8 cellular contexts compared by ENCODE assay signal in the genomic region with DNA sequence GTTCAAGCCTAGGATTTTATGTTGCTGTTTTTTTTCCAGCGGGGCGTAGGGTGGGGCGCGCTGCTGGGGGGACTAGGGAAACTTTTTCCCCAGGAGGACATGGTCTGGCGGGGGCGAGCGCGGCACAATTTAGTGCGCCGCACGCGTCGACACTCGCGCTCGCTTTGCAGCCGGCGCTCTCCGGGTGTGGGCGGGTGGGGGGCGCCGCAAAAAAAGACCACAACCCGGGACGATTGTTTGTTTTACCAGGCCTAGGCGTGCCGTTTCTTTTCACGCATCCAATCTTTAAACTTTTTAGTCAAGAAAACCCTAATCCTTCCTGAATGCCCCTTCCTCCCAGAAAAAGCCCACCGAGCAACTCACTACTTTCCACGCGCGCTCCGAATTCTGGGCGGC. TPM values are rescaled to one million over a fixed set of nuclear protein-coding genes. Genes with fewer than 3 reads are reported as not detected.
DNase-seq lines count a peak whose midpoint lies in the region; ATAC-seq, FAIRE-seq and TF ChIP-seq lines count a peak whose summit lies in the region.

No MANE protein-coding gene starts in this region.

- peak overlapping the region; percentile 97 for H3K4me2 ChIP-seq in GM12878 (ENCODE audit: control insufficient read depth, insufficient read depth)

- H3K27me3 ChIP-seq in ACC112 (ENCODE audit: insufficient read depth, low read length) (no peaks in the 10 kb centered on the region), GM12878 (replicated peaks in 1 of 2; ENCODE audit: control insufficient read depth in 2 of 2, insufficient read depth in 2 of 2, low read length in 1 of 2) (no peaks in the 10 kb centered on the region), right lobe of liver (no peaks in the 10 kb centered on the region), suprapubic skin (no peaks in the 10 kb centered on the region)

- intact Hi-C loops in GM12878 (cut with micrococcal nuclease; ENCODE audit: unreplicated experiment): loop anchor here (1.0 to 2.0 kb wide), 2 partner anchors 23 to 389 kb away; no protein-coding TSS in a partner anchor
- intact Hi-C loops in right lobe of liver (cut with DNase I): no loop called here

- H3K27me3 Mint-ChIP-seq in IgD-negative memory B cell: peaks cover 1% of the 10 kb centered on the region

- no peak for TF ChIP-seq RAD21 in GM12878 (IDR thresholded peaks at IDR 0.05; ENCODE audit: insufficient read depth, low read depth, low read length)

- TSS peak; percentile 82 for BruUV-seq in GM12878 (replicated peaks; lab: Mats Ljungman, UMichigan)

- peaks cover 22% of the 10 kb centered on the region for H4K20me1 ChIP-seq in GM12878 (ENCODE audit: control insufficient read depth, insufficient read depth)

- H3K9ac ChIP-seq in GM12878 (ENCODE audit: control insufficient read depth, insufficient read depth, low read length): peak overlapping the region; percentile 99

- H3K36me3 ChIP-seq in ACC112 (ENCODE audit: insufficient read depth, low read length): peaks cover 34% of the 10 kb centered on the region; the same call in 1 of the 2 replicates
- H3K36me3 ChIP-seq in GM12878 (ENCODE audit: control insufficient read depth in 2 of 2, insufficient read depth in 2 of 2, low read length in 1 of 2): peaks cover 11 to 13% of the 10 kb centered on the region in 2 experiments
- H3K36me3 ChIP-seq in right lobe of liver: peaks cover 0 to 36% (median 18%) of the 10 kb centered on the region in 4 donors
- H3K36me3 ChIP-seq in suprapubic skin: peaks cover 30% of the 10 kb centered on the region

- peaks cover 13% of the 10 kb centered on the region for H3K36me3 Mint-ChIP-seq in IgD-negative memory B cell

- peak overlapping the region; percentile 100 for H3K27ac Mint-ChIP-seq in IgD-negative memory B cell

- peaks cover 25 to 38% (median 34%) of the 10 kb centered on the region in 3 donors for H3K4me1 Mint-ChIP-seq in IgD-negative memory B cell

- H3K79me2 ChIP-seq in ACC112 (ENCODE audit: control insufficient read depth, insufficient read depth, low read length, unreplicated experiment): peaks cover 63% of the 10 kb centered on the region
- H3K79me2 ChIP-seq in GM12878 (ENCODE audit: control insufficient read depth, insufficient read depth, low read length): peaks cover 70% of the 10 kb centered on the region

- no peak for FAIRE-seq in GM12878 (lab: Jason Lieb, UNC)

- TF ChIP-seq CTCF in GM12878 (IDR thresholded peaks at IDR 0.05 in 2 of 3, conservative IDR thresholded peaks at IDR 0.05 in 1 of 3; ENCODE audit: control insufficient read depth in 2 of 3, extremely low read depth in 1 of 3, insufficient read depth in 1 of 3, low read depth in 3 of 3, low read length in 3 of 3): no peak
- TF ChIP-seq CTCF in right lobe of liver (IDR thresholded peaks at IDR 0.05): no peak
- no peak for TF ChIP-seq CTCF in suprapubic skin (IDR thresholded peaks at IDR 0.05)

- peak; percentile 72; the same call in 1 of the 2 replicates for TF ChIP-seq POLR2A in GM12878 (IDR thresholded peaks at IDR 0.05; ENCODE audit: low read depth, low read length)
- TF ChIP-seq POLR2A in right lobe of liver (IDR thresholded peaks at IDR 0.05): peak; percentile 42
- TF ChIP-seq POLR2A in suprapubic skin (IDR thresholded peaks at IDR 0.05): no peak

- H3K9me3 Mint-ChIP-seq in IgD-negative memory B cell: no peaks in the 10 kb centered on the region

- TF ChIP-seq EP300 in GM12878 (IDR thresholded peaks at IDR 0.05; ENCODE audit: borderline replicate concordance in 1 of 2, control insufficient read depth in 1 of 2, low read depth in 2 of 2, low read length in 2 of 2): 0 out of 4 replicates have a peak, but pooled peaks of 1 of the 2 experiments have one; percentile 11
- TF ChIP-seq EP300 in suprapubic skin (IDR thresholded peaks at IDR 0.05): no peak

- in situ Hi-C loops in GM12878 (cut with MboI): loop anchor here (5.0 to 10.0 kb wide), 3 partner anchors 391 to 546 kb away; no protein-coding TSS in a partner anchor

- H3K27ac ChIP-seq in ACC112 (ENCODE audit: low read depth, low read length) (peak overlapping the region; percentile 95), GM12878 (ENCODE audit: control insufficient read depth, insufficient read depth) (peak overlapping the region; percentile 100), right lobe of liver (peak overlapping the region; percentile 100), suprapubic skin (peak overlapping the region; percentile 100)

- RAD21 ChIA-PET in GM12878 (lab: Charles Lee; ENCODE audit: unreplicated experiment): interaction anchor here (1.0 to 10.7 kb wide), 13 partner anchors 9 to 849 kb away, joined by 3 to 244 read pairs (median 8); no protein-coding TSS in a partner anchor

- DNase-seq in GM12878 (ENCODE audit: low read depth, low spot score) (no peak), right lobe of liver (peak in 1 of 3 donors; percentile 64), suprapubic skin (ENCODE audit: low spot score in 2 of 2) (no peak), NOMO-1 treated with DMSO at 0.1 percent for 48 hours (lab: John Stamatoyannopoulos, UW; ENCODE audit: unreplicated experiment) (no peak), NCI-H748 (lab: John Stamatoyannopoulos, UW; ENCODE audit: unreplicated experiment) (no peak), DMS153 treated with DMSO at 0.1 percent for 48 hours (lab: John Stamatoyannopoulos, UW; ENCODE audit: unreplicated experiment) (no peak)

- CTCF ChIA-PET in GM12878 (lab: Yijun Ruan, JAX): interaction anchor here (1.1 to 9.5 kb wide), 2 partner anchors 28 to 392 kb away, joined by 3 to 254 read pairs; no protein-coding TSS in a partner anchor

- H3K4me3 ChIP-seq in ACC112 (ENCODE audit: low read depth, low read length): peak overlapping the region; percentile 96
- H3K4me3 ChIP-seq in GM12878: peak overlapping the region; percentile 97
- H3K4me3 ChIP-seq in right lobe of liver: peak overlapping the region; percentile 90 to 95 (median 93)
- H3K4me3 ChIP-seq in suprapubic skin: peak overlapping the region; percentile 66

- POLR2A ChIA-PET in GM12878 (lab: Charles Lee): interaction anchor here (1.0 to 9.5 kb wide), 6 partner anchors 23 to 416 kb away, joined by 3 to 115 read pairs (median 4); no protein-coding TSS in a partner anchor

- H3K4me3 Mint-ChIP-seq in IgD-negative memory B cell: peak overlapping the region; percentile 95 to 99 (median 98)

- H3K9me3 ChIP-seq in GM12878 (replicated peaks; ENCODE audit: control insufficient read depth, insufficient read depth, low read length) (no peaks in the 10 kb centered on the region; the same call in 1 of the 3 replicates), right lobe of liver (no peaks in the 10 kb centered on the region), suprapubic skin (no peaks in the 10 kb centered on the region)

- WGBS in GM12878 (ENCODE audit: insufficient coverage, insufficient replicate concordance, low lambda C conversion rate, missing lambda C conversion rate): under 1% methylated on average over 33 of the region's 33 CpGs
- WGBS in right lobe of liver (ENCODE audit: insufficient coverage, low coverage, low lambda C conversion rate, missing lambda C conversion rate): under 1% methylated on average over 29 of the region's 33 CpGs
- WGBS in suprapubic skin: under 1% methylated on average over 28 of the region's 33 CpGs

- peaks cover 8% of the 10 kb centered on the region for H3K4me1 ChIP-seq in ACC112 (ENCODE audit: control insufficient read depth, insufficient read depth, low read length, unreplicated experiment)
- H3K4me1 ChIP-seq in GM12878 (ENCODE audit: control insufficient read depth, insufficient read depth, low read length): peaks cover 18% of the 10 kb centered on the region
- H3K4me1 ChIP-seq in right lobe of liver: peaks cover 0 to 6% (median 3%) of the 10 kb centered on the region in 4 donors
- H3K4me1 ChIP-seq in suprapubic skin: peaks cover 28% of the 10 kb centered on the region

- no peak for ATAC-seq in GM12878
- ATAC-seq in right lobe of liver: peak in 1 of 4 donors; percentile 1

- no peak overlapping the region for H2AFZ ChIP-seq in ACC112 (ENCODE audit: low read length, unreplicated experiment)
- H2AFZ ChIP-seq in GM12878 (ENCODE audit: control insufficient read depth, low read depth, low read length): no peak overlapping the region

- SMC1A ChIA-PET in GM12878 (lab: Charles Lee; ENCODE audit: uncharacterized antibody, unreplicated experiment): interaction anchor here (0.6 to 9.5 kb wide), 3 partner anchors 25 to 389 kb away, joined by 3 to 200 read pairs (median 79); no protein-coding TSS in a partner anchor

TF ChIP-seq in GM12878, 131 proteins besides CTCF, POLR2A, EP300 and RAD21 (continues in another document):
- TF ChIP-seq BACH1 (IDR thresholded peaks at IDR 0.05; ENCODE audit: borderline replicate concordance) (peak; percentile 79; the same call in 1 of the 2 replicates), IKZF1 (conservative IDR thresholded peaks at IDR 0.05) (0 out of 2 replicates have a peak, but pooled peaks have one; percentile 51), BHLHE40 (IDR thresholded peaks at IDR 0.05; ENCODE audit: borderline replicate concordance in 1 of 2, low read depth in 2 of 2, low read length in 1 of 2) (peak; percentile 32 to 39; a peak in 3 of 4 replicates), DPF2 (IDR thresholded peaks at IDR 0.05) (0 out of 2 replicates have a peak, but pooled peaks have one; percentile 19), MXI1 (IDR thresholded peaks at IDR 0.05; ENCODE audit: low read depth, low read length) (peak; percentile 5; the same call in 1 of the 2 replicates)

RNA-seq across cellular contexts. Expression of gene ZFP36L1, which starts 0.9 kb away (rescaled TPM):
- 275 TPM for polyA plus RNA-seq in IgD-negative memory B cell
- total RNA-seq in GM12878 (2013; cell fraction: nucleolus; rRNA removed): 120 and 134 TPM in 2 replicates
- total RNA-seq in GM12878 (2014; rRNA removed): 27.9 and 31.3 TPM in 2 replicates
- 27.0 and 28.3 TPM in 2 replicates for total RNA-seq in GM12878 (2014; rRNA removed; fragmentation: Illumina TruSeq; extraction: Trizol)
- total RNA-seq in GM12878 (2021): 166 and 184 TPM in 2 replicates
- polyA plus RNA-seq in GM12878 (2011; ENCODE audit: low read depth): 21.7 TPM
- 47.4 and 53.5 TPM in 2 replicates for polyA plus RNA-seq in GM12878 (2011; rRNA removed)
- polyA plus RNA-seq in GM12878 (2011; cell fraction: cytosol; rRNA removed): 143 and 162 TPM in 2 replicates
- 173 and 272 TPM in 2 replicates for polyA plus RNA-seq in GM12878 (2011; cell fraction: nucleus; rRNA removed)
- polyA plus RNA-seq in GM12878 (2012): 67.3 and 98.4 TPM in 2 replicates
- 69.3 and 78.7 TPM in 2 replicates for polyA plus RNA-seq in GM12878 (2014; fragmentation: Illumina TruSeq; extraction: Trizol)
- polyA plus RNA-seq in GM12878 (2014; fragmentation: Nextera tagmentation; extraction: Ambion mirVana): 10 to 100 TPM; 22.0 to 22.6 TPM
- polyA plus RNA-seq in GM12878 (2014; rRNA removed): 96.1 and 121 TPM in 2 replicates
- 100 to 1,000 TPM; 119 to 138 TPM for polyA plus RNA-seq in GM12878 (2016; fragmentation: Nextera tagmentation; extraction: Ambion mirVana)
- 29.0 and 48.5 TPM in 2 replicates for polyA minus RNA-seq in GM12878 (2011; rRNA and poly(A)+ RNA removed)
- polyA minus RNA-seq in GM12878 (2011; cell fraction: cytosol; rRNA and poly(A)+ RNA removed): 183 and 200 TPM in 2 replicates
- polyA minus RNA-seq in GM12878 (2011; cell fraction: nucleus; rRNA and poly(A)+ RNA removed): 63.3 and 109 TPM in 2 replicates
- total RNA-seq in right lobe of liver: 100 to 1,000 TPM; 109 to 298 (median 218) TPM
- total RNA-seq in suprapubic skin: 1,000 to 10,000 TPM; 1,382 to 1,995 (median 1,611) TPM

Comparison
In these comparisons a context has a peak if more than half of its experiments do, and no peak if none do; other contexts are left out.
1. POLR2A ChIP-seq: peak in GM12878 (single experiment) and right lobe of liver (single experiment); none in suprapubic skin (0 of 2).
2. RNA of gene ZFP36L1, which starts 0.9 kb away (total RNA-seq): 1,382 to 1,995 TPM in suprapubic skin; 109 to 298 TPM in right lobe of liver and 27.0 to 184 TPM in GM12878; every median in the first group is over 4 times any median in the second.
3. Peak in every context shown above with its lines, with median percentiles within 50 percentile points of each other: H3K27ac ChIP-seq and H3K4me3 ChIP-seq.